39 cellular contexts compared by ENCODE assay signal in the genomic region with DNA sequence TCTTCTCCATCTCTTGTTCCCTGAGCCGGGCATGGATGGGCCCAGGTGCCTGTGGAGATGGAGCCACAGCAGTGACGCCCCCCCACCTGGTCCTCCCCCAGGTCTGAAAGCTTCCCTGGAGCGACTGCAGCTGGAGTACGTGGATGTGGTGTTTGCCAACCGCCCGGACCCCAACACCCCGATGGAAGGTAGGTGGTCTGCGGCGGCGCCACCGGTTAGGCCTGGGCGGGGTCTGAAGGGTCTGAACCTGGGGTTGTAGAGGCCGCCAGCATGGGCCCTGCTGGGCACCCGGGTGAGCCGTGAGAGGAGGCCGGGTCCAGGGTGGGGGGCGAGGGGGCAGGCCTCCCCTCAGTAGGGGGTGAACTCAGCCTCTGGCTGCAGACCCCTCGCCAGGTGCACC.
"Had no signal": no experiment of that assay in that cellular context is flagged by ENCODE, and none has a peak within 500 bp of the region (broad histone marks: within the 10 kb centered on the region; RNA-seq: fewer than 3 reads in every experiment).

No MANE protein-coding gene starts in this region.

- H3K27ac ChIP-seq: adrenal gland, ascending aorta, body of pancreas, brain microvascular endothelial cell, breast epithelium, cardiac muscle cell had no signal

- H3K27ac Mint-ChIP-seq: activated naive CD4-positive, alpha-beta T cell treated with anti-CD3 and anti-CD28 coated beads for 36 hours; activated naive CD4-positive, alpha-beta T cell treated with anti-CD3 and anti-CD28 coated beads, Interleukin-2, amount 10 ng/mL, durations not matched to agents 7 days and 5 days; activated naive CD8-positive, alpha-beta T cell; activated naive CD8-positive, alpha-beta T cell treated with anti-CD3 and anti-CD28 coated beads for 36 hours; activated naive CD8-positive, alpha-beta T cell treated with anti-CD3 and anti-CD28 coated beads, Interleukin-2, amount 10 ng/mL, durations not matched to agents 7 days and 5 days; activated naive CD8-positive, alpha-beta T cell treated with anti-CD3 and anti-CD28 coated beads, Interleukin-2, amount 50 U/mL, for 24 hours; activated T-cell treated with anti-CD3 and anti-CD28 coated beads, Interleukin-2, amount 50 U/mL, for 72 hours; activated T-helper 1 cell treated with anti-CD3 and anti-CD28 coated beads, Interleukin-12 subunit alpha, Interleukin-12 subunit beta, Interleukin-2, Interleukin-4 antibody, amounts not matched to agents 30 ng/mL and 10 ng/mL and 1 ng/mL, durations not matched to agents 14 hours and 24 hours and 36 hours; activated T-helper 2 cell treated with anti-CD3 and anti-CD28 coated beads, Interferon-gamma antibody, Interleukin-2, Interleukin-4, amounts not matched to agents 10 μg/mL and 5 μg/mL and 100 μg/mL, durations not matched to agents 14 hours and 24 hours and 36 hours had no signal

- H3K36me3 ChIP-seq: adrenal gland, ascending aorta, brain microvascular endothelial cell, breast epithelium, cardiac muscle cell had no signal

- H3K9me3 Mint-ChIP-seq: activated naive CD4-positive, alpha-beta T cell treated with anti-CD3 and anti-CD28 coated beads for 36 hours; activated naive CD4-positive, alpha-beta T cell treated with anti-CD3 and anti-CD28 coated beads, Interleukin-2, amount 10 ng/mL, durations not matched to agents 7 days and 5 days; activated naive CD4-positive, alpha-beta T cell treated with anti-CD3 and anti-CD28 coated beads, Interleukin-2, amount 50 U/mL, for 24 hours; activated naive CD4-positive, alpha-beta T cell treated with anti-CD3 and anti-CD28 coated beads, Interleukin-2, amount 50 U/mL, for 72 hours; activated naive CD8-positive, alpha-beta T cell treated with anti-CD3 and anti-CD28 coated beads for 36 hours; activated naive CD8-positive, alpha-beta T cell treated with anti-CD3 and anti-CD28 coated beads, Interleukin-2, amount 10 ng/mL, durations not matched to agents 7 days and 5 days; activated naive CD8-positive, alpha-beta T cell treated with anti-CD3 and anti-CD28 coated beads, Interleukin-2, amount 50 U/mL, for 24 hours; activated T-cell treated with anti-CD3 and anti-CD28 coated beads, Interleukin-2, amount 50 U/mL, for 24 hours; activated T-cell treated with anti-CD3 and anti-CD28 coated beads, Interleukin-2, amount 50 U/mL, for 4 hours; activated T-cell treated with anti-CD3 and anti-CD28 coated beads, Interleukin-2, amount 50 U/mL, for 72 hours; activated T-helper 1 cell treated with anti-CD3 and anti-CD28 coated beads, Interleukin-12 subunit alpha, Interleukin-12 subunit beta, Interleukin-2, Interleukin-4 antibody, amounts not matched to agents 30 ng/mL and 10 ng/mL and 1 ng/mL, durations not matched to agents 14 hours and 24 hours and 36 hours; activated T-helper 17 cell treated with anti-CD3 and anti-CD28 coated beads, Interleukin-2, amount 50 U/mL, for 72 hours; activated T-helper 2 cell treated with anti-CD3 and anti-CD28 coated beads, Interferon-gamma antibody, Interleukin-2, Interleukin-4, amounts not matched to agents 10 μg/mL and 5 μg/mL and 100 μg/mL, durations not matched to agents 14 hours and 24 hours and 36 hours; central memory CD8-positive, alpha-beta T cell had no signal

- FAIRE-seq: astrocyte, bronchial epithelial cell had no signal

- H3K27me3 ChIP-seq: adrenal gland, ascending aorta, body of pancreas, breast epithelium, cardiac muscle cell had no signal

- ATAC-seq: activated naive CD4-positive, alpha-beta T cell treated with anti-CD3 and anti-CD28 coated beads, Interleukin-2, amount 50 U/mL, for 72 hours; activated naive CD8-positive, alpha-beta T cell treated with anti-CD3 and anti-CD28 coated beads, Interleukin-2, amount 50 U/mL, for 24 hours; activated T-cell treated with anti-CD3 and anti-CD28 coated beads, Interleukin-2, amount 50 U/mL, for 4 hours; activated T-cell treated with anti-CD3 and anti-CD28 coated beads, Interleukin-2, amount 50 U/mL, for 72 hours; activated T-helper 17 cell treated with anti-CD3 and anti-CD28 coated beads, Interleukin-2, amount 50 U/mL, for 72 hours; body of pancreas had no signal

- H3K9me3 ChIP-seq: adrenal gland, ascending aorta, body of pancreas, breast epithelium had no signal

- H3K36me3 Mint-ChIP-seq: activated naive CD4-positive, alpha-beta T cell treated with anti-CD3 and anti-CD28 coated beads, Interleukin-2, amount 50 U/mL, for 72 hours; brain had no signal

- H3K4me3 Mint-ChIP-seq: activated naive CD4-positive, alpha-beta T cell treated with anti-CD3 and anti-CD28 coated beads for 36 hours; activated naive CD4-positive, alpha-beta T cell treated with anti-CD3 and anti-CD28 coated beads, Interleukin-2, amount 10 ng/mL, durations not matched to agents 7 days and 5 days; activated naive CD4-positive, alpha-beta T cell treated with anti-CD3 and anti-CD28 coated beads, Interleukin-2, amount 50 U/mL, for 24 hours; activated naive CD8-positive, alpha-beta T cell; activated naive CD8-positive, alpha-beta T cell treated with anti-CD3 and anti-CD28 coated beads for 36 hours; activated naive CD8-positive, alpha-beta T cell treated with anti-CD3 and anti-CD28 coated beads, Interleukin-2, amount 10 ng/mL, durations not matched to agents 7 days and 5 days; activated naive CD8-positive, alpha-beta T cell treated with anti-CD3 and anti-CD28 coated beads, Interleukin-2, amount 50 U/mL, for 24 hours; activated T-cell treated with anti-CD3 and anti-CD28 coated beads, Interleukin-2, amount 50 U/mL, for 24 hours; activated T-cell treated with anti-CD3 and anti-CD28 coated beads, Interleukin-2, amount 50 U/mL, for 4 hours; activated T-cell treated with anti-CD3 and anti-CD28 coated beads, Interleukin-2, amount 50 U/mL, for 72 hours; activated T-helper 1 cell treated with anti-CD3 and anti-CD28 coated beads, Interleukin-12 subunit alpha, Interleukin-12 subunit beta, Interleukin-2, Interleukin-4 antibody, amounts not matched to agents 30 ng/mL and 10 ng/mL and 1 ng/mL, durations not matched to agents 14 hours and 24 hours and 36 hours; activated T-helper 17 cell treated with anti-CD3 and anti-CD28 coated beads, Interleukin-2, amount 50 U/mL, for 72 hours; brain; central memory CD8-positive, alpha-beta T cell had no signal

- H3K4me1 ChIP-seq: adrenal gland, ascending aorta, body of pancreas, breast epithelium had no signal

- DNase-seq: activated effector memory CD4-positive, alpha-beta T cell treated with anti-CD3 and anti-CD28 coated beads, Interleukin-2, amount 50 U/mL, for 16 hours; activated effector memory CD4-positive, alpha-beta T cell treated with Interleukin-2 at 50 U/mL for 16 hours; activated gamma-delta T cell; activated gamma-delta T cell treated with Interleukin-2 at 50 U/mL for 16 hours; activated naive CD4-positive, alpha-beta T cell; activated naive CD4-positive, alpha-beta T cell treated with anti-CD3 and anti-CD28 coated beads for 36 hours; activated naive CD4-positive, alpha-beta T cell treated with anti-CD3 and anti-CD28 coated beads, Interleukin-2, amount 10 ng/mL, durations not matched to agents 7 days and 5 days; activated naive CD4-positive, alpha-beta T cell treated with anti-CD3 and anti-CD28 coated beads, Interleukin-2, amount 50 U/mL, for 16 hours; activated naive CD4-positive, alpha-beta T cell treated with Interleukin-2 at 50 U/mL for 16 hours; activated naive CD8-positive, alpha-beta T cell treated with anti-CD3 and anti-CD28 coated beads for 36 hours; activated naive CD8-positive, alpha-beta T cell treated with anti-CD3 and anti-CD28 coated beads, Interleukin-2, amount 10 ng/mL, durations not matched to agents 7 days and 5 days; activated naive CD8-positive, alpha-beta T cell treated with anti-CD3 and anti-CD28 coated beads, Interleukin-2, amount 50 U/mL, for 24 hours; activated T-cell treated with anti-CD3 and anti-CD28 coated beads, Interleukin-2, amount 50 U/mL, for 24 hours; activated T-cell treated with anti-CD3 and anti-CD28 coated beads, Interleukin-2, amount 50 U/mL, for 4 hours; activated T-cell treated with anti-CD3 and anti-CD28 coated beads, Interleukin-2, amount 50 U/mL, for 48 hours; activated T-cell treated with anti-CD3 and anti-CD28 coated beads, Interleukin-2, amount 50 U/mL, for 72 hours; adrenal gland; amniotic stem cell; amygdala; anterior cingulate cortex; aorta; body of pancreas; brain microvascular endothelial cell; caudate nucleus; central memory CD4-positive, alpha-beta T cell; cerebellar nuclear complex had no signal

- H3K4me1 Mint-ChIP-seq: activated naive CD4-positive, alpha-beta T cell treated with anti-CD3 and anti-CD28 coated beads, Interleukin-2, amount 10 ng/mL, durations not matched to agents 7 days and 5 days; activated naive CD4-positive, alpha-beta T cell treated with anti-CD3 and anti-CD28 coated beads, Interleukin-2, amount 50 U/mL, for 24 hours; activated naive CD8-positive, alpha-beta T cell treated with anti-CD3 and anti-CD28 coated beads, Interleukin-2, amount 10 ng/mL, durations not matched to agents 7 days and 5 days had no signal

- H3K4me3 ChIP-seq: adrenal gland, ascending aorta, body of pancreas, breast epithelium, cardiac muscle cell had no signal
